17 cellular contexts compared by ENCODE assay signal in the genomic region with DNA sequence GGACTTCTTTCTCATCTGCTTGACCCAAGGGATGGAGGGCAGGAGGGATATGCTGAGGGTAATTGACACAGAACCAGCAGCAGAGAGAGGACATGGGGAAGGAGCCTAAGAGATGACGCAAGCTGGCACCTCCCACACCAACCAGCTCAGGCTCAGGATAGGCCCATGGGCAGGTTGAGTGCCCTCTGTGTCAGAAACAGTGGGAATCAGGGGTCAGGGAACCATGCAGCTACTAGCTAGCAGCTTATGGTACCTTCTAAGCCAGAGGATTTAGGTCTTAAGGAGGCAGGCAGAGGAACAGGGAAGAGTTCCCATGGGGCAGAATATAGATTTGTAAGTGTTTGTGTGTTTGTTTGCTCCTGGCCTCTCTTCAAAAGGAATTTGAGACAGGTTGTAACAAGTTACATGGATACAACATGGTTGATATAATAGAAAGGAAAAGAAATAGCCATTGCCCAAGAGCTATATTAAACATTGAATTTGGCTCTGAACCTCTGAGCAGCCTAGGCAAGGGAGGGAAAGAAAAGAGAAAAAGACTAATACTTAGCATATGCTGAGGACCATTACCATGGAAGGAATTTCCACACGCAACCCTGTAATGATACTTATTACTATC. TPM values are rescaled to one million over a fixed set of nuclear protein-coding genes. Genes with fewer than 3 reads are reported as not detected.
DNase-seq lines count a peak whose midpoint lies in the region; ATAC-seq and TF ChIP-seq lines count a peak whose summit lies in the region.
"Had no signal": no experiment of that assay in that cellular context is flagged by ENCODE, and none has a peak within 500 bp of the region (broad histone marks: within the 10 kb centered on the region; RNA-seq: fewer than 3 reads in every experiment).

No MANE protein-coding gene starts in this region.

- peak; percentile 81 for ATAC-seq in left lobe of liver
- ATAC-seq: left colon had no signal

- peaks cover 6% of the 10 kb centered on the region for H3K27me3 Mint-ChIP-seq in activated CD4-positive, alpha-beta memory T cell treated with anti-CD3 and anti-CD28 coated beads, Interleukin-2, amount 10 ng/mL, durations not matched to agents 7 days and 5 days

- peaks cover 7% of the 10 kb centered on the region for H3K4me1 Mint-ChIP-seq in activated CD4-positive, alpha-beta memory T cell treated with anti-CD3 and anti-CD28 coated beads, Interleukin-2, amount 10 ng/mL, durations not matched to agents 7 days and 5 days

- in situ Hi-C loops in KBM-7 (cut with MboI; ENCODE audit: low pct_unique_long_range_greater_than_20kb, low sequenced_read_pairs) = no loop called here

- intact Hi-C loops in tibial artery (cut with DNase I; ENCODE audit: low total_unique reads) = loop anchor here (10.0 kb wide), 1 partner anchor 68 kb away; no protein-coding TSS in a partner anchor

- POLR2A ChIA-PET in activated CD4-positive, alpha-beta memory T cell treated with anti-CD3 and anti-CD28 coated beads, Interleukin-2, amount 10 ng/mL, durations not matched to agents 7 days and 5 days (lab: Charles Lee) = no interaction called here

- no peak overlapping the region for H3K4me3 Mint-ChIP-seq in activated CD4-positive, alpha-beta memory T cell treated with anti-CD3 and anti-CD28 coated beads, Interleukin-2, amount 10 ng/mL, durations not matched to agents 7 days and 5 days

- H3K27ac Mint-ChIP-seq in activated CD4-positive, alpha-beta memory T cell treated with anti-CD3 and anti-CD28 coated beads, Interleukin-2, amount 10 ng/mL, durations not matched to agents 7 days and 5 days = no peak overlapping the region

- no peaks in the 10 kb centered on the region for H3K9me3 Mint-ChIP-seq in activated CD4-positive, alpha-beta memory T cell treated with anti-CD3 and anti-CD28 coated beads, Interleukin-2, amount 10 ng/mL, durations not matched to agents 7 days and 5 days

- CTCF ChIA-PET in activated CD4-positive, alpha-beta memory T cell treated with anti-CD3 and anti-CD28 coated beads, Interleukin-2, amount 10 ng/mL, durations not matched to agents 7 days and 5 days (lab: Charles Lee) = no interaction called here

- no peaks in the 10 kb centered on the region for H3K36me3 Mint-ChIP-seq in activated CD4-positive, alpha-beta memory T cell treated with anti-CD3 and anti-CD28 coated beads, Interleukin-2, amount 10 ng/mL, durations not matched to agents 7 days and 5 days (ENCODE audit: low read depth)

- H3K27me3 ChIP-seq in tibial artery = no peaks in the 10 kb centered on the region
- H3K27me3 ChIP-seq: colonic mucosa had no signal

- H3K4me3 ChIP-seq in tibial artery = no peak overlapping the region
- H3K4me3 ChIP-seq: colonic mucosa had no signal

- H3K4me1 ChIP-seq in tibial artery = peaks cover 0 to 67% (median 44%) of the 10 kb centered on the region in 4 donors
- H3K4me1 ChIP-seq: colonic mucosa had no signal

- H3K36me3 ChIP-seq in tibial artery = no peaks in the 10 kb centered on the region
- H3K36me3 ChIP-seq: colonic mucosa had no signal

- no peak for TF ChIP-seq CTCF in tibial artery (IDR thresholded peaks at IDR 0.05)

- H3K9me3 ChIP-seq in tibial artery = no peaks in the 10 kb centered on the region
- H3K9me3 ChIP-seq: colonic mucosa had no signal

- DNase-seq in NCI-H2196 (lab: John Stamatoyannopoulos, UW; ENCODE audit: unreplicated experiment) (peak; percentile 38), NCI-H2196 treated with DMSO at 0.1 percent for 48 hours (lab: John Stamatoyannopoulos, UW; ENCODE audit: unreplicated experiment) (no peak), amniotic epithelial cell (ENCODE audit: low read depth) (peak; percentile 37), left lobe of liver (ENCODE audit: low spot score) (no peak), tibial artery (no peak), KBM-7 (no peak)
- DNase-seq in stimulated activated CD4-positive, alpha-beta T cell treated with anti-CD3 and anti-CD28 coated beads, Interleukin-4, amount 100 ng/mL, for 24 hours = no peak
- DNase-seq in activated CD4-positive, alpha-beta memory T cell treated with anti-CD3 and anti-CD28 coated beads, Interleukin-2, amount 10 ng/mL, durations not matched to agents 7 days and 5 days = no peak
- DNase-seq: 8988T; activated naive CD4-positive, alpha-beta T cell treated with anti-CD3 and anti-CD28 coated beads, Interleukin-2, amount 50 U/mL, for 16 hours; colonic mucosa; Karpas-422; left colon; NCI-H1105 treated with DMSO at 0.1 percent for 48 hours; NCI-H345; stimulated activated CD4-positive, alpha-beta T cell treated with anti-CD3 and anti-CD28 coated beads, Interleukin-2, amount 100 ng/mL, for 48 hours; substantia nigra had no signal

- peak overlapping the region; percentile 87 to 90 for H3K27ac ChIP-seq in tibial artery
- H3K27ac ChIP-seq: colonic mucosa had no signal

RNA-seq across cellular contexts. Expression of gene NAV2, which starts 39.9 kb away (rescaled TPM):
- 32.0 TPM for total RNA-seq in left lobe of liver
- total RNA-seq in activated CD4-positive, alpha-beta memory T cell treated with anti-CD3 and anti-CD28 coated beads, Interleukin-2, amount 10 ng/mL, durations not matched to agents 7 days and 5 days = under 1 TPM; 0.53 to 0.70 TPM

Comparison
In these comparisons a context has a peak if more than half of its experiments do, and no peak if none do; other contexts are left out.
1. DNase-seq: peak in NCI-H2196 (single experiment) and amniotic epithelial cell (single experiment); none in NCI-H2196 treated with DMSO at 0.1 percent for 48 hours (single experiment), left lobe of liver (single experiment), tibial artery (0 of 2), stimulated activated CD4-positive, alpha-beta T cell treated with anti-CD3 and anti-CD28 coated beads, Interleukin-4, amount 100 ng/mL, for 24 hours (single experiment), activated CD4-positive, alpha-beta memory T cell treated with anti-CD3 and anti-CD28 coated beads, Interleukin-2, amount 10 ng/mL, durations not matched to agents 7 days and 5 days (single experiment) and KBM-7 (single experiment).
2. RNA of gene NAV2, which starts 39.9 kb away (total RNA-seq): 32.0 TPM in left lobe of liver (single experiment); 0.53 to 0.70 TPM in activated CD4-positive, alpha-beta memory T cell treated with anti-CD3 and anti-CD28 coated beads, Interleukin-2, amount 10 ng/mL, durations not matched to agents 7 days and 5 days; every median in the first group is over 10 times any median in the second.